ENCODE assay signal across 14 cellular contexts in the genomic region with DNA sequence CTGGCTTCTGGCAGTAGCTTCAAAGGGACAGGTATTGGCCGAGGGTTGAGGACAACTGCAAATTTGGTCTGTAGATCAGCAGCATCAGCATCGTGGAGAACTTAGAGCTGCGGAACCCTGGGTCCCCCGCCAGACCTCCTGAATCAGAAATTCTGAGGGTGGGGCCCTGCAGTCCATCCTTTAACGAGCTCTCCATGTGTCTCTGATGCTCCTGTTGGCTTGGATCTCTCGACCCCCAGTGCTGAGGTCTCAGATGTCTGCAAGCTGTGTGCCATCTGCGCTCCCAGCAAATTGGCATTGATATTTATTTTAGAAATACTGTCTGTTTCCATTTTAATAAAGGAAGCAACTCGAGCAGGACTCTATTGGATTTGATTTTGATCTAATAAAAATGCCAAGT.
"Had no signal": no experiment of that assay in that cellular context is flagged by ENCODE, and none has a peak within 500 bp of the region (broad histone marks: within the 10 kb centered on the region; RNA-seq: fewer than 3 reads in every experiment).

No MANE protein-coding gene starts in this region.

- ATAC-seq: right lobe of liver; stimulated activated memory B cell treated with anti-CD40 and anti-IgM and Interleukin-4, amounts not matched to agents 10 μg/mL and 1 μg/mL and 100 μg/mL, for 72 hours; stimulated activated naive CD8-positive, alpha-beta T cell treated with anti-CD3 and anti-CD28 coated beads, Interleukin-15, amount 100 ng/mL, for 72 hours had no signal

- DNase-seq: islet precursor cell; left ventricle myocardium inferior; mesendoderm; naive B cell; occipital lobe; right lobe of liver; stimulated activated CD4-positive, alpha-beta T cell treated with anti-CD3 and anti-CD28 coated beads, Interleukin-1b, Interleukin-23, amount 100 ng/mL, for 48 hours; stimulated activated CD4-positive, alpha-beta T cell treated with anti-CD3 and anti-CD28 coated beads, Interleukin-2, amount 100 ng/mL, for 48 hours; stimulated activated CD4-positive, alpha-beta T cell treated with anti-CD3 and anti-CD28 coated beads, Interleukin-4, amount 100 ng/mL, for 4 hours; stimulated activated CD8-positive, alpha-beta memory T cell treated with anti-CD3 and anti-CD28 coated beads, Interleukin-4, amount 100 ng/mL, for 48 hours; stimulated activated naive CD4-positive, alpha-beta T cell treated with Interleukin-2 at 50 U/mL for 16 hours; stimulated activated naive CD8-positive, alpha-beta T cell treated with anti-CD3 and anti-CD28 coated beads, Interleukin-15, amount 100 ng/mL, for 72 hours; uterus had no signal
